12 cellular contexts compared by ENCODE assay signal in the genomic region with DNA sequence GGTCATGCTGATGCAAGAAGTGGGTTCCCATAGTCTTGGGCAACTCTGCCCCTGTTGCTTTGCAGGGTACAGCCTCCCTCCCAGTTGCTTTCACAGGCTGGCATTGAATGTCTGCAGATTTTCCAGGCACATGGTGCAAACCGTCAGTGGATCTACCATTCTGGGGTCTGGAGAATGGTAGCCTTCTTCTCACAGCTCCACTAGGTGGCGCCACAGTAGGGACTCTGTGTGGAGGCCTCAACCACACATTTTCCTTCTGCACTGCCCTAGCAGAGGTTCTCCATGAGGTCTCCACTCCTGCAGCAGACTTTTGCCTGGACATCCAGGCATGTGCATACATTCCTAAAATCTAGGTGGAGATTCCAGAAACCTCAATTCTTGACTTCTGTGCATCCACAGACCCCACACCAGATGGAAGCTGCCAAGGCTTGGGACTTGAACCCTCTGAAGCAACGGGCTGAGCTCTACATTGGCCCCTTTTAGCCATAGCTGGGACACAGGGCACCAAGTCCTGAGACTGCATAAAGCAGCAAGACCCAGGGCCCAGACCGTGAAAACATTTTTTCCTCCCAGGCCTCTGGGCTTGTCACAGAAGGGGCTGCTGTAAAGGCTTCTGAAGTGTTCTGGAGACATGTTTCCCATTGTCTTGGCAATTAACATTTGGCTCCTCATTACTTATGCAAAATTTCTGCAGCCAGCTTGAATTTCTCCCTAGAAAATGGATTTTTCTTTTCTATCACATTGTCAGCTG.
A peak's percentile ranks its signal among the peaks of the same experiment; 100 is the strongest.
DNase-seq lines count a peak whose midpoint lies in the region; FAIRE-seq and TF ChIP-seq lines count a peak whose summit lies in the region.
"Had no signal": no experiment of that assay in that cellular context is flagged by ENCODE, and none has a peak within 500 bp of the region (broad histone marks: within the 10 kb centered on the region; RNA-seq: fewer than 3 reads in every experiment).

No MANE protein-coding gene starts in this region.

- no peak for TF ChIP-seq EP300 in esophagus muscularis mucosa (IDR thresholded peaks at IDR 0.05)
- no peak for TF ChIP-seq EP300 in ovary (IDR thresholded peaks at IDR 0.05)

- H3K4me3 ChIP-seq in AG04450 (ENCODE audit: low read depth, low read length) (no peak overlapping the region), OCI-LY1 (ENCODE audit: low read depth, low read length, poor library complexity, severe bottlenecking) (no peak overlapping the region), esophagus muscularis mucosa (no peak overlapping the region), ovary (no peak overlapping the region)

- TF ChIP-seq POLR2A in esophagus muscularis mucosa (IDR thresholded peaks at IDR 0.05; ENCODE audit: low read depth), result no peak
- TF ChIP-seq POLR2A in ovary (IDR thresholded peaks at IDR 0.05), result no peak

- intact Hi-C loops in esophagus muscularis mucosa (cut with DNase I), result no loop called here
- intact Hi-C loops in ovary (cut with DNase I), result no loop called here

- 82% methylated on average over 3 of the region's 4 CpGs for WGBS in esophagus muscularis mucosa
- whole genome bisulfite sequencing in ovary, 3 donors, result 82 to 93% (median 89%) methylated on average over 4 of the region's 4 CpGs

- H3K36me3 ChIP-seq in OCI-LY1 (ENCODE audit: insufficient read depth, low read length), result no peaks in the 10 kb centered on the region
- no peaks in the 10 kb centered on the region for H3K36me3 ChIP-seq in esophagus muscularis mucosa
- no peaks in the 10 kb centered on the region for H3K36me3 ChIP-seq in ovary

- H3K4me1 ChIP-seq in OCI-LY1 (ENCODE audit: insufficient read depth, low read length, severe bottlenecking) (no peaks in the 10 kb centered on the region), esophagus muscularis mucosa (no peaks in the 10 kb centered on the region), ovary (ENCODE audit: insufficient read depth) (no peaks in the 10 kb centered on the region)

- no peak overlapping the region for H3K4me2 ChIP-seq in OCI-LY1 (ENCODE audit: low read length)

- no peaks in the 10 kb centered on the region for H3K27me3 ChIP-seq in AG04450 (ENCODE audit: control insufficient read depth, insufficient read depth, low read length)
- H3K27me3 ChIP-seq in OCI-LY1 (ENCODE audit: insufficient read depth, low read length), result no peaks in the 10 kb centered on the region
- no peaks in the 10 kb centered on the region for H3K27me3 ChIP-seq in esophagus muscularis mucosa
- no peaks in the 10 kb centered on the region for H3K27me3 ChIP-seq in ovary

- no peaks in the 10 kb centered on the region for H3K79me2 ChIP-seq in OCI-LY1 (ENCODE audit: insufficient read depth, low read length)

- CTCF ChIA-PET in AG04450 (lab: Charles Lee), result interaction anchor here (1.2 kb wide), 1 partner anchor 695 kb away, joined by 4 read pairs; no protein-coding TSS in a partner anchor

- H3F3A ChIP-seq in OCI-LY1 (ENCODE audit: insufficient read depth, low read length), result no peaks in the 10 kb centered on the region

- TF ChIP-seq CTCF in AG04450 (IDR thresholded peaks at IDR 0.05; ENCODE audit: low read depth, low read length) (peak; percentile 34), OCI-LY1 (IDR thresholded peaks at IDR 0.05; ENCODE audit: low read length) (peak; percentile 26; the same call in 1 of the 2 replicates), esophagus muscularis mucosa (IDR thresholded peaks at IDR 0.05) (peak in 2 of 3 experiments; percentile 20 to 40), ovary (IDR thresholded peaks at IDR 0.05) (no peak)

- H2AFZ ChIP-seq in OCI-LY1 (ENCODE audit: low read length), result no peak overlapping the region

- H3K9ac ChIP-seq in OCI-LY1 (ENCODE audit: low read length), result no peak overlapping the region

- DNase-seq in AG04450 (ENCODE audit: low read depth, low spot score) (no peak), ELF-1 (ENCODE audit: low read depth, low spot score) (peak; percentile 2), esophagus muscularis mucosa (ENCODE audit: extremely low spot score) (no peak), ovary (no peak), NCI-H1436 treated with DMSO at 0.1 percent for 48 hours (lab: John Stamatoyannopoulos, UW) (no peak), RCC 7860 (ENCODE audit: low spot score) (no peak), GF-D8 (lab: John Stamatoyannopoulos, UW) (no peak)
- DNase-seq: Calu3; NCI-H345; stimulated activated CD4-positive, alpha-beta T cell treated with anti-CD3 and anti-CD28 coated beads, Interleukin-4, amount 100 ng/mL, for 24 hours; SW 1271 had no signal

- no peaks in the 10 kb centered on the region for H3K9me3 ChIP-seq in AG04450 (ENCODE audit: control insufficient read depth, insufficient read depth, low read length)
- H3K9me3 ChIP-seq in OCI-LY1 (ENCODE audit: low read length), result no peaks in the 10 kb centered on the region
- H3K9me3 ChIP-seq in esophagus muscularis mucosa, result peaks cover 0 to 8% (median 0%) of the 10 kb centered on the region in 4 donors
- H3K9me3 ChIP-seq in ovary, result no peaks in the 10 kb centered on the region

- H3K9me2 ChIP-seq in OCI-LY1 (ENCODE audit: low read depth, low read length), result no peaks in the 10 kb centered on the region

- no peak for FAIRE-seq in RCC 7860 (lab: Jason Lieb, UNC)

- H3K27ac ChIP-seq in AG04450 (ENCODE audit: low read depth, low read length) (no peak overlapping the region), OCI-LY1 (ENCODE audit: low read depth, low read length, poor library complexity, severe bottlenecking) (no peak overlapping the region), esophagus muscularis mucosa (replicated peaks in 1 of 4) (no peak overlapping the region), ovary (no peak overlapping the region)

- POLR2A ChIA-PET in AG04450 (lab: Yijun Ruan, JAX), result no interaction called here

- H4K20me1 ChIP-seq in OCI-LY1 (ENCODE audit: insufficient read depth, low read length), result no peaks in the 10 kb centered on the region

Comparison
In these comparisons a context has a peak if more than half of its experiments do, and no peak if none do; other contexts are left out.
1. CTCF ChIP-seq: peak in AG04450 (single experiment), OCI-LY1 (single experiment) and esophagus muscularis mucosa (2 of 3); none in ovary (0 of 3).